ENCODE assay signal across 19 cellular contexts in genomic region chr13:24096659-24097058, GRCh38.
DNase-seq lines count a peak whose midpoint lies in the region; ATAC-seq lines count a peak whose summit lies in the region.
"Had no signal": no experiment of that assay in that cellular context is flagged by ENCODE, and none has a peak within 500 bp of the region (broad histone marks: within the 10 kb centered on the region; RNA-seq: fewer than 3 reads in every experiment).

No MANE protein-coding gene starts in this region.

- H4K20me1 ChIP-seq in GM23248 (ENCODE audit: insufficient read depth) = no peaks in the 10 kb centered on the region

- H3K36me3 Mint-ChIP-seq in activated CD4-positive, alpha-beta T cell treated with anti-CD3 and anti-CD28 coated beads for 36 hours (ENCODE audit: low read depth) = no peaks in the 10 kb centered on the region
- no peaks in the 10 kb centered on the region for H3K36me3 Mint-ChIP-seq in activated CD8-positive, alpha-beta T cell treated with anti-CD3 and anti-CD28 coated beads, Interleukin-2, amount 10 ng/mL, durations not matched to agents 7 days and 5 days (ENCODE audit: low read depth)
- H3K36me3 Mint-ChIP-seq: IgD-negative memory B cell had no signal

- no peak overlapping the region for H3K4me2 ChIP-seq in GM23248 (ENCODE audit: unreplicated experiment)

- H3K9ac ChIP-seq in GM23248 = no peak overlapping the region
- peak overlapping the region; percentile 33 for H3K9ac ChIP-seq in mucosa of stomach (ENCODE audit: low read length)

- intact Hi-C loops in activated CD4-positive, alpha-beta T cell treated with anti-CD3 and anti-CD28 coated beads for 36 hours (cut with DNase I, micrococcal nuclease) = loop anchor here (1.0 to 10.0 kb wide), 6 partner anchors 64 to 712 kb away; partner anchors contain the start of gene SPATA13 (in 1 of the 2)
- intact Hi-C loops in posterior vena cava (cut with DNase I) = no loop called here

- WGBS in GM23248 (ENCODE audit: low coverage in 1 of 2, low lambda C conversion rate in 2 of 2, missing lambda C conversion rate in 2 of 2), 2 experiments = 98 to 99% methylated on average over 3 of the region's 3 CpGs

- H3K27ac Mint-ChIP-seq in activated CD4-positive, alpha-beta T cell treated with anti-CD3 and anti-CD28 coated beads for 36 hours = peak overlapping the region; percentile 72
- peak overlapping the region; percentile 74 for H3K27ac Mint-ChIP-seq in activated CD8-positive, alpha-beta T cell treated with anti-CD3 and anti-CD28 coated beads, Interleukin-2, amount 10 ng/mL, durations not matched to agents 7 days and 5 days
- H3K27ac Mint-ChIP-seq: IgD-negative memory B cell had no signal

- H3K27me3 Mint-ChIP-seq in activated CD4-positive, alpha-beta T cell treated with anti-CD3 and anti-CD28 coated beads for 36 hours = peaks cover 4% of the 10 kb centered on the region
- peaks cover 15% of the 10 kb centered on the region for H3K27me3 Mint-ChIP-seq in activated CD8-positive, alpha-beta T cell treated with anti-CD3 and anti-CD28 coated beads, Interleukin-2, amount 10 ng/mL, durations not matched to agents 7 days and 5 days (ENCODE audit: low read depth)
- H3K27me3 Mint-ChIP-seq: IgD-negative memory B cell had no signal

- no peaks in the 10 kb centered on the region for H3K79me2 ChIP-seq in GM23248 (ENCODE audit: insufficient read depth)

- H3K4me1 ChIP-seq in GM23248 (ENCODE audit: insufficient read depth) = peaks cover 13% of the 10 kb centered on the region
- peaks cover 6% of the 10 kb centered on the region for H3K4me1 ChIP-seq in mucosa of stomach (ENCODE audit: control insufficient read depth, insufficient read depth, low read length)
- H3K4me1 ChIP-seq: BE2C had no signal

- peaks cover 11% of the 10 kb centered on the region; the same call in 1 of the 2 replicates for H3F3A ChIP-seq in GM23248 (ENCODE audit: insufficient read depth)

- H3K27me3 ChIP-seq in GM23248 (replicated peaks; ENCODE audit: insufficient read depth) = no peaks in the 10 kb centered on the region
- H3K27me3 ChIP-seq in mucosa of stomach (ENCODE audit: control insufficient read depth, insufficient read depth, low read length) = no peaks in the 10 kb centered on the region
- H3K27me3 ChIP-seq: BE2C, heart right ventricle, upper lobe of right lung had no signal

- CTCF ChIA-PET in activated CD4-positive, alpha-beta T cell treated with anti-CD3 and anti-CD28 coated beads for 36 hours (lab: Charles Lee) = interaction anchor here (1.0 kb wide), 1 partner anchor 77 kb away, joined by 5 read pairs; no protein-coding TSS in a partner anchor
- CTCF ChIA-PET in activated CD8-positive, alpha-beta T cell treated with anti-CD3 and anti-CD28 coated beads, Interleukin-2, amount 10 ng/mL, durations not matched to agents 7 days and 5 days (lab: Charles Lee) = interaction anchor here (0.8 to 1.6 kb wide), 8 partner anchors 25 to 132 kb away, joined by 3 to 9 read pairs (median 4); partner anchors contain the start of gene SPATA13

- H2AFZ ChIP-seq in GM23248 = peak overlapping the region; percentile 57

- ATAC-seq in activated CD4-positive, alpha-beta T cell treated with anti-CD3 and anti-CD28 coated beads for 36 hours = no peak
- ATAC-seq in activated CD8-positive, alpha-beta T cell treated with anti-CD3 and anti-CD28 coated beads, Interleukin-2, amount 10 ng/mL, durations not matched to agents 7 days and 5 days = no peak
- ATAC-seq: heart right ventricle, upper lobe of right lung had no signal

- H3K9me2 ChIP-seq in GM23248 (ENCODE audit: insufficient read depth) = no peaks in the 10 kb centered on the region

- H3K36me3 ChIP-seq in GM23248 (ENCODE audit: low read depth) (no peaks in the 10 kb centered on the region), mucosa of stomach (ENCODE audit: control insufficient read depth, insufficient read depth, low read length) (no peaks in the 10 kb centered on the region)
- H3K36me3 ChIP-seq: BE2C, heart right ventricle, left ventricle myocardium inferior, upper lobe of right lung had no signal

- no peaks in the 10 kb centered on the region for H3K9me3 ChIP-seq in GM23248 (ENCODE audit: low read depth)
- no peaks in the 10 kb centered on the region for H3K9me3 ChIP-seq in mucosa of stomach (ENCODE audit: control insufficient read depth, low read length)
- H3K9me3 ChIP-seq: BE2C, heart right ventricle, left ventricle myocardium inferior, upper lobe of right lung had no signal

- H3K4me3 Mint-ChIP-seq in activated CD4-positive, alpha-beta T cell treated with anti-CD3 and anti-CD28 coated beads for 36 hours = no peak overlapping the region
- no peak overlapping the region for H3K4me3 Mint-ChIP-seq in activated CD8-positive, alpha-beta T cell treated with anti-CD3 and anti-CD28 coated beads, Interleukin-2, amount 10 ng/mL, durations not matched to agents 7 days and 5 days
- H3K4me3 Mint-ChIP-seq: IgD-negative memory B cell had no signal

- H3K4me1 Mint-ChIP-seq in activated CD4-positive, alpha-beta T cell treated with anti-CD3 and anti-CD28 coated beads for 36 hours = peaks cover 19% of the 10 kb centered on the region
- H3K4me1 Mint-ChIP-seq in activated CD8-positive, alpha-beta T cell treated with anti-CD3 and anti-CD28 coated beads, Interleukin-2, amount 10 ng/mL, durations not matched to agents 7 days and 5 days (ENCODE audit: low read depth) = peaks cover 17% of the 10 kb centered on the region
- H3K4me1 Mint-ChIP-seq: IgD-negative memory B cell had no signal

- H3K4me3 ChIP-seq in GM23248 (no peak overlapping the region), mucosa of stomach (ENCODE audit: low read length) (no peak overlapping the region)
- H3K4me3 ChIP-seq: heart right ventricle, left ventricle myocardium inferior, upper lobe of right lung had no signal

- no peaks in the 10 kb centered on the region for H3K9me3 Mint-ChIP-seq in activated CD4-positive, alpha-beta T cell treated with anti-CD3 and anti-CD28 coated beads for 36 hours (ENCODE audit: low read depth)
- H3K9me3 Mint-ChIP-seq in activated CD8-positive, alpha-beta T cell treated with anti-CD3 and anti-CD28 coated beads, Interleukin-2, amount 10 ng/mL, durations not matched to agents 7 days and 5 days (ENCODE audit: insufficient read depth) = no peaks in the 10 kb centered on the region
- H3K9me3 Mint-ChIP-seq: IgD-negative memory B cell had no signal

- POLR2A ChIA-PET in activated CD4-positive, alpha-beta T cell treated with anti-CD3 and anti-CD28 coated beads for 36 hours (lab: Charles Lee) = interaction anchor here (0.8 to 1.1 kb wide), 2 partner anchors 33 to 171 kb away, joined by 3 to 4 read pairs; no protein-coding TSS in a partner anchor
- POLR2A ChIA-PET in activated CD8-positive, alpha-beta T cell treated with anti-CD3 and anti-CD28 coated beads, Interleukin-2, amount 10 ng/mL, durations not matched to agents 7 days and 5 days (lab: Charles Lee) = interaction anchor here (1.2 to 1.4 kb wide), 2 partner anchors 16 to 31 kb away, joined by 4 to 6 read pairs; no protein-coding TSS in a partner anchor

- no peak for DNase-seq in activated CD4-positive, alpha-beta T cell treated with anti-CD3 and anti-CD28 coated beads for 36 hours
- no peak for DNase-seq in activated CD4-positive, alpha-beta T cell treated with anti-CD3 and anti-CD28 coated beads for 48 hours
- DNase-seq in GM23248 (no peak), posterior vena cava (ENCODE audit: low spot score) (no peak), NCI-H526 (lab: John Stamatoyannopoulos, UW) (no peak), mucosa of gallbladder (ENCODE audit: low spot score) (no peak)
- DNase-seq in activated CD8-positive, alpha-beta T cell treated with anti-CD3 and anti-CD28 coated beads, Interleukin-2, amount 10 ng/mL, durations not matched to agents 7 days and 5 days = no peak
- DNase-seq: amniotic stem cell, BE2C, COR-L47, heart right ventricle, left ventricle myocardium inferior, MM.1S, NCI-H1436 treated with DMSO at 0.1 percent for 48 hours, NCI-H2171, NCI-H524 treated with DMSO at 0.1 percent for 48 hours, upper lobe of right lung had no signal

- in situ Hi-C loops in GM23248 (cut with MboI) = no loop called here

- H3K27ac ChIP-seq in GM23248 = peak overlapping the region; percentile 36; the same call in 1 of the 2 replicates
- H3K27ac ChIP-seq: heart right ventricle, left ventricle myocardium inferior, upper lobe of right lung had no signal

Comparison
In these comparisons a context has a peak if more than half of its experiments do, and no peak if none do; other contexts are left out.
1. intact Hi-C loops: an anchor here in activated CD4-positive, alpha-beta T cell treated with anti-CD3 and anti-CD28 coated beads for 36 hours (1.0 to 10.0 kb wide); none called in posterior vena cava.